ENCODE assay signal across 8 cellular contexts in genomic region chr9:127569819-127570401, GRCh38. TPM values are rescaled to one million over a fixed set of nuclear protein-coding genes. Genes with fewer than 3 reads are reported as not detected.
DNase-seq lines count a peak whose midpoint lies in the region; ATAC-seq, FAIRE-seq and TF ChIP-seq lines count a peak whose summit lies in the region.

No MANE protein-coding gene starts in this region.

- FAIRE-seq in GM19239 (lab: Jason Lieb, UNC): no peak

- H3K4me1 Mint-ChIP-seq in natural killer cell: peaks cover 12 to 25% of the 10 kb centered on the region in 2 donors

- DNase-seq in AG04449 (ENCODE audit: low read depth, low spot score) (no peak), RPMI7951 (ENCODE audit: low read depth) (peak; percentile 48), dermis blood vessel endothelial cell (peak; percentile 59), natural killer cell (no peak), GOT3 (lab: John Stamatoyannopoulos, UW) (no peak), GM19239 (ENCODE audit: insufficient read length, low spot score) (no peak), Kasumi-1 (lab: John Stamatoyannopoulos, UW) (no peak)

- CTCF ChIA-PET in AG04449 (lab: Yijun Ruan, JAX): interaction anchor here (0.7 to 1.9 kb wide), 2 partner anchors 9 to 14 kb away, joined by 3 to 7 read pairs; no protein-coding TSS in a partner anchor

- no peaks in the 10 kb centered on the region for H3K36me3 Mint-ChIP-seq in natural killer cell

- intact Hi-C loops in natural killer cell (cut with micrococcal nuclease): no loop called here

- H3K4me3 ChIP-seq in AG04449 (ENCODE audit: low read depth, low read length): peak overlapping the region; percentile 60

- H3K27ac Mint-ChIP-seq in natural killer cell: peak overlapping the region; percentile 51 to 76

- no peaks in the 10 kb centered on the region for H3K9me3 Mint-ChIP-seq in natural killer cell

- TF ChIP-seq CTCF in AG04449 (IDR thresholded peaks at IDR 0.05; ENCODE audit: insufficient read depth, low read length, missing control alignments) (no peak), natural killer cell (IDR thresholded peaks at IDR 0.05) (no peak)

- H3K27me3 Mint-ChIP-seq in natural killer cell (ENCODE audit: low read depth in 2 of 2): no peaks in the 10 kb centered on the region

- ATAC-seq in GM18909 (IDR thresholded peaks at IDR 0.05; ENCODE audit: poor library complexity, unreplicated experiment) (peak; percentile 43), natural killer cell (peak; percentile 45 to 62 (median 49))

- H3K4me3 Mint-ChIP-seq in natural killer cell: peak overlapping the region; percentile 86

- POLR2A ChIA-PET in AG04449 (lab: Yijun Ruan, JAX): interaction anchor here (0.8 to 0.9 kb wide), 3 partner anchors 9 to 49 kb away, joined by 3 read pairs; no protein-coding TSS in a partner anchor

RNA-seq across cellular contexts. Expression of gene STXBP1, which starts 42.2 kb away (rescaled TPM):
- total RNA-seq in RPMI7951 (2014; rRNA removed; shearing (Covaris generic)): 10.3 and 12.4 TPM in 2 replicates
- total RNA-seq in dermis blood vessel endothelial cell (24.7 and 34.0 TPM in 2 replicates), natural killer cell (1 to 10 TPM in 2 of 3 donors, under 1 TPM in 1; 0.97 to 1.8 (median 1.6) TPM)

Comparison
In these comparisons a context has a peak if more than half of its experiments do, and no peak if none do; other contexts are left out.
1. DNase-seq: peak in RPMI7951 (single experiment) and dermis blood vessel endothelial cell (single experiment); none in AG04449 (single experiment), natural killer cell (single experiment), GOT3 (single experiment), GM19239 (single experiment) and Kasumi-1 (0 of 2).